ENCODE assay signal across 1 cellular context in the genomic region with DNA sequence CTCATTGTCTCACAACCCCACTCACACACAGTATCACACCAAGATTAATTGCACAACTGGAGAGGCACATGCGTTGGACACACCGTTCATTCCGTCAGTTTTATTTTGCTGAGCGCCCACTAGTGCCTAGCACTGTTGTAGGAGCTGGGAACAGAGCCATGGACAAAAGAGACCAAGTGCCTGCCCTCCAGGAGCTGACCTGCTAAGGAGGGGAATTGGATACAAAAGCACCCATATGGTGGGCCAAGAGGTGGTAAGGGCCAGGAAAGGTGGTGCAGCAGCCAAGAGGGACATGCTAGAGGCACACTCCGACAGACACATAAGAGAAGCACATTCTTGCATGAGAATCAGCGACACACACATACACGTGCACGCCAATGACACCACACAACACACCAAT.
TF ChIP-seq lines count a peak whose summit lies in the region.

No MANE protein-coding gene starts in this region.

TF ChIP-seq in WTC11, 78 proteins besides CTCF, POLR2A, EP300 and RAD21 (continued from another document):
- no peak for TF ChIP-seq ERG (CRISPR knock-in tag; IDR thresholded peaks at IDR 0.05)
- TF ChIP-seq MLX (CRISPR knock-in tag; IDR thresholded peaks at IDR 0.05), result no peak
- TF ChIP-seq SMAD3 (CRISPR knock-in tag; IDR thresholded peaks at IDR 0.05; ENCODE audit: borderline replicate concordance), result no peak
- TF ChIP-seq TEAD1 (CRISPR knock-in tag; IDR thresholded peaks at IDR 0.05), result no peak
- TF ChIP-seq KAT7 (CRISPR knock-in tag; IDR thresholded peaks at IDR 0.05; ENCODE audit: borderline replicate concordance), result no peak
- TF ChIP-seq ETV6 (CRISPR knock-in tag; IDR thresholded peaks at IDR 0.05), result no peak
- no peak for TF ChIP-seq NFATC4 (CRISPR knock-in tag; IDR thresholded peaks at IDR 0.05)
- TF ChIP-seq MXD4 (CRISPR knock-in tag; IDR thresholded peaks at IDR 0.05; ENCODE audit: borderline replicate concordance), result no peak
- TF ChIP-seq, protein P1, sequence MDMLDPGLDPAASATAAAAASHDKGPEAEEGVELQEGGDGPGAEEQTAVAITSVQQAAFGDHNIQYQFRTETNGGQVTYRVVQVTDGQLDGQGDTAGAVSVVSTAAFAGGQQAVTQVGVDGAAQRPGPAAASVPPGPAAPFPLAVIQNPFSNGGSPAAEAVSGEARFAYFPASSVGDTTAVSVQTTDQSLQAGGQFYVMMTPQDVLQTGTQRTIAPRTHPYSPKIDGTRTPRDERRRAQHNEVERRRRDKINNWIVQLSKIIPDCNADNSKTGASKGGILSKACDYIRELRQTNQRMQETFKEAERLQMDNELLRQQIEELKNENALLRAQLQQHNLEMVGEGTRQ (CRISPR knock-in tag; IDR thresholded peaks at IDR 0.05), result no peak
- no peak for TF ChIP-seq CBFB (CRISPR knock-in tag; IDR thresholded peaks at IDR 0.05; ENCODE audit: low read depth)
- no peak for TF ChIP-seq ZNF532 (CRISPR knock-in tag; IDR thresholded peaks at IDR 0.05; ENCODE audit: borderline replicate concordance)
